Comparison of ENCODE assay signal across 3 cellular contexts in genomic region chr22:26853071-26853470, GRCh38.
"Had no signal": no experiment of that assay in that cellular context is flagged by ENCODE, and none has a peak within 500 bp of the region (broad histone marks: within the 10 kb centered on the region; RNA-seq: fewer than 3 reads in every experiment).

No MANE protein-coding gene starts in this region.

- DNase-seq: GDM1, GF-D8 had no signal

- ATAC-seq: GM12878 had no signal

- H3K4me3 ChIP-seq: GM12878 had no signal
